ENCODE assay signal across 13 cellular contexts in genomic region chr11:114354076-114354475, GRCh38. TPM values are rescaled to one million over a fixed set of nuclear protein-coding genes. Genes with fewer than 3 reads are reported as not detected.
DNase-seq lines count a peak whose midpoint lies in the region; ATAC-seq and TF ChIP-seq lines count a peak whose summit lies in the region.
"Had no signal": no experiment of that assay in that cellular context is flagged by ENCODE, and none has a peak within 500 bp of the region (broad histone marks: within the 10 kb centered on the region; RNA-seq: fewer than 3 reads in every experiment).

No MANE protein-coding gene starts in this region.

- H3K9me3 ChIP-seq in RWPE2 (ENCODE audit: severe bottlenecking) (no peaks in the 10 kb centered on the region), fibroblast of lung (ENCODE audit: control insufficient read depth, insufficient read depth, low read depth, low read length) (no peaks in the 10 kb centered on the region)
- H3K9me3 ChIP-seq: heart right ventricle, right atrium auricular region, upper lobe of left lung had no signal

- H3K4me3 ChIP-seq in RWPE2 (ENCODE audit: severe bottlenecking) (no peak overlapping the region), fibroblast of lung (replicated peaks in 1 of 4; ENCODE audit: control extremely low read depth in 1 of 4, insufficient read depth in 1 of 4, low read depth in 3 of 4, low read length in 4 of 4) (no peak overlapping the region)
- H3K4me3 ChIP-seq: heart right ventricle, right atrium auricular region, upper lobe of left lung had no signal

- no peaks in the 10 kb centered on the region for H3K27me3 ChIP-seq in RWPE2 (ENCODE audit: insufficient read depth, poor library complexity, severe bottlenecking)
- H3K27me3 ChIP-seq in fibroblast of lung (ENCODE audit: control insufficient read depth, insufficient read depth, low read length): no peaks in the 10 kb centered on the region
- H3K27me3 ChIP-seq: heart right ventricle, right atrium auricular region, upper lobe of left lung had no signal

- H3K9ac ChIP-seq in fibroblast of lung (ENCODE audit: insufficient read depth, low read length): no peak overlapping the region

- H3K79me2 ChIP-seq in fibroblast of lung (ENCODE audit: control insufficient read depth, insufficient read depth, low read length): no peaks in the 10 kb centered on the region

- H4K20me1 ChIP-seq in fibroblast of lung (ENCODE audit: control insufficient read depth, extremely low read depth, insufficient read depth, low read length): no peaks in the 10 kb centered on the region

- no peak overlapping the region for H2AFZ ChIP-seq in fibroblast of lung (ENCODE audit: low read length)

- no peak overlapping the region for H3K4me2 ChIP-seq in fibroblast of lung (ENCODE audit: extremely low read depth, insufficient read depth, low read length)

- ATAC-seq in RWPE2 (ENCODE audit: low read depth) (peak; percentile 93), HG03039 (IDR thresholded peaks at IDR 0.05; ENCODE audit: unreplicated experiment) (no peak)
- ATAC-seq: heart right ventricle had no signal

- H3K27ac ChIP-seq in RWPE2 (ENCODE audit: poor library complexity, severe bottlenecking) (peak overlapping the region; percentile 5), fibroblast of lung (ENCODE audit: insufficient read depth, low read length) (no peak overlapping the region)
- H3K27ac ChIP-seq: heart right ventricle, right atrium auricular region, upper lobe of left lung had no signal

- no peaks in the 10 kb centered on the region for H3K36me3 ChIP-seq in RWPE2 (ENCODE audit: low read depth)
- H3K36me3 ChIP-seq in fibroblast of lung (ENCODE audit: control insufficient read depth, insufficient read depth, low read length): no peaks in the 10 kb centered on the region
- H3K36me3 ChIP-seq: heart right ventricle, right atrium auricular region, upper lobe of left lung had no signal

- no peak for TF ChIP-seq CTCF in RWPE2 (IDR thresholded peaks at IDR 0.05; ENCODE audit: poor library complexity, severe bottlenecking)
- no peak for TF ChIP-seq CTCF in fibroblast of lung (conservative IDR thresholded peaks at IDR 0.05 in 1 of 2, IDR thresholded peaks at IDR 0.05 in 1 of 2; ENCODE audit: low read depth in 1 of 2, low read length in 2 of 2)

- H3K4me1 ChIP-seq in RWPE2 (ENCODE audit: insufficient read depth, poor library complexity, severe bottlenecking) (peaks cover 30% of the 10 kb centered on the region), fibroblast of lung (ENCODE audit: control insufficient read depth, extremely low read depth, insufficient read depth, low read length) (peaks cover 9% of the 10 kb centered on the region)
- H3K4me1 ChIP-seq: heart right ventricle, right atrium auricular region, upper lobe of left lung had no signal

- DNase-seq in ELR (ENCODE audit: low read depth) (peak; percentile 92), RWPE2 (ENCODE audit: low spot score) (peak; percentile 73), fibroblast of lung (ENCODE audit: low read depth in 2 of 2) (peak; percentile 84 to 97), renal cortical epithelial cell (ENCODE audit: low read depth) (peak; percentile 80), HuH-7 (ENCODE audit: low spot score) (no peak), NCI-H526 (lab: John Stamatoyannopoulos, UW) (no peak), NCI-H748 (lab: John Stamatoyannopoulos, UW; ENCODE audit: unreplicated experiment) (no peak)
- DNase-seq: activated CD8-positive, alpha-beta memory T cell treated with anti-CD3 and anti-CD28 coated beads, Interleukin-2, amount 50 U/mL, for 4 hours; heart right ventricle; NCI-H1092 treated with DMSO at 0.1 percent for 48 hours; upper lobe of left lung had no signal

RNA-seq across cellular contexts. Expression of gene C11orf71, which starts 46.2 kb away (rescaled TPM):
- total RNA-seq in fibroblast of lung (3.9 and 9.6 TPM in 2 replicates), renal cortical epithelial cell (0.52 and 3.1 TPM in 2 replicates)
- 3.5 and 4.0 TPM in 2 replicates for polyA plus RNA-seq in fibroblast of lung
- polyA plus RNA-seq in fibroblast of lung (2012): 2.0 and 2.4 TPM in 2 replicates
- polyA minus RNA-seq in fibroblast of lung (ENCODE audit: low replicate concordance): 1.4 and 1.6 TPM in 2 replicates

RNA-seq across cellular contexts. Expression of gene RBM7, which starts 46.4 kb away (rescaled TPM):
- total RNA-seq in fibroblast of lung: 66.8 and 81.1 TPM in 2 replicates
- 41.8 and 46.5 TPM in 2 replicates for polyA plus RNA-seq in fibroblast of lung
- polyA plus RNA-seq in fibroblast of lung (2012): 34.5 and 39.2 TPM in 2 replicates
- polyA minus RNA-seq in fibroblast of lung (ENCODE audit: low replicate concordance): 9.8 and 20.6 TPM in 2 replicates
- total RNA-seq in renal cortical epithelial cell: 60.6 and 81.1 TPM in 2 replicates

RNA-seq across cellular contexts. Expression of gene NNMT, which starts 57.9 kb away (rescaled TPM):
- total RNA-seq in fibroblast of lung (639 and 883 TPM in 2 replicates), renal cortical epithelial cell (1,571 and 2,593 TPM in 2 replicates)
- polyA plus RNA-seq in fibroblast of lung: 156 and 194 TPM in 2 replicates
- polyA plus RNA-seq in fibroblast of lung (2012): 294 and 362 TPM in 2 replicates
- 75.9 and 108 TPM in 2 replicates for polyA minus RNA-seq in fibroblast of lung (ENCODE audit: low replicate concordance)

Comparison
In these comparisons a context has a peak if more than half of its experiments do, and no peak if none do; other contexts are left out.
1. DNase-seq: peak in ELR (single experiment), RWPE2 (single experiment), fibroblast of lung (2 of 2) and renal cortical epithelial cell (single experiment); none in HuH-7 (single experiment), NCI-H526 (0 of 2) and NCI-H748 (single experiment).